2 cellular contexts compared by ENCODE assay signal in the genomic region with DNA sequence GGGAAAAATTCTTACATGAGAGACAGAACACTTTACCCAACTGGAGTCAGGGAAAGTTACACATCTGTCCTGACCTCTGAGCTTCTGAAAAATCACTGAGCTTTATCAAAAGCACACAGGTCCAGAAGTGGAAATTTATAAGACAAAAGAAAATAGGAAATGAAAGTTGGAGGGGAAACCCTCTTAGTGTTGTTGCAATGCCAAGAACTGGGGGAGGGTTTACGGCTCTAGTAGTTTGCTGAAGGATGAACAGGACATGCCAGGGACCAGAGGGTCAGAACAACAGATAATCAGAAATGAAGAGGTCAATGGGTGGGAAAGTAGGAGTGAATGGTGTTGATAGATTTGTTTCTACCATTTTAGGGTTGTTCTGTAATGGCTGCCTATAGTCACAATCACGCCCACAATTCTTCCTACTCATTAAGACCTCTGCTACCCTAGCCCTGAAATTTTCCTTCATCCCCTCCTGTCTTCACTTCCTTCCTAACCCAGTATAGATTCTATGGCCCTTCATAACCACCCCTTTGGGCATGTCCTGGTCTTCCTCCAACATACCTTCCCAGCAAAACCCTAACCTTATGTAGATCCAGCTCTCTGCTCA.
TF ChIP-seq lines count a peak whose summit lies in the region.

No MANE protein-coding gene starts in this region.

TF ChIP-seq in liver, 16 proteins besides CTCF, POLR2A, EP300 and RAD21 (continued from another document):
- TF ChIP-seq, protein P1, sequence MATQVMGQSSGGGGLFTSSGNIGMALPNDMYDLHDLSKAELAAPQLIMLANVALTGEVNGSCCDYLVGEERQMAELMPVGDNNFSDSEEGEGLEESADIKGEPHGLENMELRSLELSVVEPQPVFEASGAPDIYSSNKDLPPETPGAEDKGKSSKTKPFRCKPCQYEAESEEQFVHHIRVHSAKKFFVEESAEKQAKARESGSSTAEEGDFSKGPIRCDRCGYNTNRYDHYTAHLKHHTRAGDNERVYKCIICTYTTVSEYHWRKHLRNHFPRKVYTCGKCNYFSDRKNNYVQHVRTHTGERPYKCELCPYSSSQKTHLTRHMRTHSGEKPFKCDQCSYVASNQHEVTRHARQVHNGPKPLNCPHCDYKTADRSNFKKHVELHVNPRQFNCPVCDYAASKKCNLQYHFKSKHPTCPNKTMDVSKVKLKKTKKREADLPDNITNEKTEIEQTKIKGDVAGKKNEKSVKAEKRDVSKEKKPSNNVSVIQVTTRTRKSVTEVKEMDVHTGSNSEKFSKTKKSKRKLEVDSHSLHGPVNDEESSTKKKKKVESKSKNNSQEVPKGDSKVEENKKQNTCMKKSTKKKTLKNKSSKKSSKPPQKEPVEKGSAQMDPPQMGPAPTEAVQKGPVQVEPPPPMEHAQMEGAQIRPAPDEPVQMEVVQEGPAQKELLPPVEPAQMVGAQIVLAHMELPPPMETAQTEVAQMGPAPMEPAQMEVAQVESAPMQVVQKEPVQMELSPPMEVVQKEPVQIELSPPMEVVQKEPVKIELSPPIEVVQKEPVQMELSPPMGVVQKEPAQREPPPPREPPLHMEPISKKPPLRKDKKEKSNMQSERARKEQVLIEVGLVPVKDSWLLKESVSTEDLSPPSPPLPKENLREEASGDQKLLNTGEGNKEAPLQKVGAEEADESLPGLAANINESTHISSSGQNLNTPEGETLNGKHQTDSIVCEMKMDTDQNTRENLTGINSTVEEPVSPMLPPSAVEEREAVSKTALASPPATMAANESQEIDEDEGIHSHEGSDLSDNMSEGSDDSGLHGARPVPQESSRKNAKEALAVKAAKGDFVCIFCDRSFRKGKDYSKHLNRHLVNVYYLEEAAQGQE (IDR thresholded peaks at IDR 0.05): no peak
- TF ChIP-seq NR2F2 (IDR thresholded peaks at IDR 0.05): peak; percentile 78

TF ChIP-seq in HepG2, 621 proteins besides CTCF, POLR2A, EP300 and RAD21:
- TF ChIP-seq TFAP4 (IDR thresholded peaks at IDR 0.05; ENCODE audit: borderline replicate concordance, low read depth): no peak
- TF ChIP-seq SKI (IDR thresholded peaks at IDR 0.05; ENCODE audit: partially characterized antibody): no peak
- no peak for TF ChIP-seq HNRNPUL1 (IDR thresholded peaks at IDR 0.05; ENCODE audit: low read depth, low read length)
- no peak for TF ChIP-seq SNAPC4 (CRISPR knock-in tag; IDR thresholded peaks at IDR 0.05)
- TF ChIP-seq JDP2 (CRISPR knock-in tag; IDR thresholded peaks at IDR 0.05; ENCODE audit: borderline replicate concordance): no peak
- no peak for TF ChIP-seq HOXD1 (CRISPR knock-in tag; IDR thresholded peaks at IDR 0.05)
- TF ChIP-seq ZNF230 (CRISPR knock-in tag; IDR thresholded peaks at IDR 0.05): no peak
- TF ChIP-seq ZNF713 (CRISPR knock-in tag; IDR thresholded peaks at IDR 0.05): no peak
- no peak for TF ChIP-seq SOX5 (CRISPR knock-in tag; IDR thresholded peaks at IDR 0.05; ENCODE audit: borderline replicate concordance)
- no peak for TF ChIP-seq CBX5 (CRISPR knock-in tag; IDR thresholded peaks at IDR 0.05; ENCODE audit: borderline replicate concordance)
- TF ChIP-seq GZF1 (CRISPR knock-in tag; IDR thresholded peaks at IDR 0.05): no peak
- no peak for TF ChIP-seq HOXA3 (CRISPR knock-in tag; IDR thresholded peaks at IDR 0.05)
- no peak for TF ChIP-seq YEATS2 (CRISPR knock-in tag; IDR thresholded peaks at IDR 0.05; ENCODE audit: borderline replicate concordance)
